ENCODE assay signal across 9 cellular contexts in genomic region chr12:12645968-12646367, GRCh38. TPM values are rescaled to one million over a fixed set of nuclear protein-coding genes. Genes with fewer than 3 reads are reported as not detected.
DNase-seq lines count a peak whose midpoint lies in the region; ATAC-seq and TF ChIP-seq lines count a peak whose summit lies in the region.
"Not testable (repeated sequence)": the region's sequence is repeated elsewhere in the genome, so short reads cannot be mapped to it uniquely, and the experiment has no call there.
"Had no signal": no experiment of that assay in that cellular context is flagged by ENCODE, and none has a peak within 500 bp of the region (broad histone marks: within the 10 kb centered on the region; RNA-seq: fewer than 3 reads in every experiment).

No MANE protein-coding gene starts in this region.

- H3K4me3 ChIP-seq in choroid plexus epithelial cell (ENCODE audit: low read depth, low read length): not testable (repeated sequence)
- H3K4me3 ChIP-seq in skeletal muscle satellite cell (ENCODE audit: low read length): peak overlapping the region; percentile 15

- H3K36me3 ChIP-seq in skeletal muscle satellite cell (ENCODE audit: insufficient read depth, low read length): not testable (repeated sequence)

- not testable (repeated sequence) for H3K27me3 Mint-ChIP-seq in activated CD8-positive, alpha-beta T cell treated with anti-CD3 and anti-CD28 coated beads, Interleukin-2, amount 10 ng/mL, durations not matched to agents 7 days and 5 days (ENCODE audit: low read depth)

- ATAC-seq in GM18867 (IDR thresholded peaks at IDR 0.05; ENCODE audit: unreplicated experiment) (peak; percentile 76), GM21619 (IDR thresholded peaks at IDR 0.05; ENCODE audit: unreplicated experiment) (peak; percentile 81), HG03060 (IDR thresholded peaks at IDR 0.05; ENCODE audit: low read depth, unreplicated experiment) (peak; percentile 40)
- ATAC-seq in activated CD8-positive, alpha-beta T cell treated with anti-CD3 and anti-CD28 coated beads, Interleukin-2, amount 10 ng/mL, durations not matched to agents 7 days and 5 days: peak; percentile 33

- peak overlapping the region; percentile 65 for H3K4me2 ChIP-seq in skeletal muscle satellite cell (ENCODE audit: low read length)

- peaks cover 17% of the 10 kb centered on the region for H3K4me1 ChIP-seq in skeletal muscle satellite cell (ENCODE audit: control insufficient read depth, insufficient read depth, low read length)

- peaks cover 64% of the 10 kb centered on the region for H3K36me3 Mint-ChIP-seq in activated CD8-positive, alpha-beta T cell treated with anti-CD3 and anti-CD28 coated beads, Interleukin-2, amount 10 ng/mL, durations not matched to agents 7 days and 5 days (ENCODE audit: low read depth)

- H3K9ac ChIP-seq in skeletal muscle satellite cell (ENCODE audit: low read depth, low read length): peak overlapping the region; percentile 3

- H3K9me3 ChIP-seq in skeletal muscle satellite cell (replicated peaks; ENCODE audit: low read length): peaks cover 26% of the 10 kb centered on the region

- not testable (repeated sequence) for H3K27ac Mint-ChIP-seq in activated CD8-positive, alpha-beta T cell treated with anti-CD3 and anti-CD28 coated beads, Interleukin-2, amount 10 ng/mL, durations not matched to agents 7 days and 5 days

- not testable (repeated sequence) for H3K27me3 ChIP-seq in skeletal muscle satellite cell (ENCODE audit: control insufficient read depth, insufficient read depth, low read length)

- not testable (repeated sequence) for TF ChIP-seq CTCF in choroid plexus epithelial cell (conservative IDR thresholded peaks at IDR 0.05; ENCODE audit: low read depth, low read length)

- CTCF ChIA-PET in activated CD8-positive, alpha-beta T cell treated with anti-CD3 and anti-CD28 coated beads, Interleukin-2, amount 10 ng/mL, durations not matched to agents 7 days and 5 days (lab: Charles Lee): interaction anchor here (0.7 to 3.1 kb wide), 25 partner anchors 9 to 288 kb away, joined by 3 to 21 read pairs (median 4); partner anchors contain the start of gene DUSP16

- not testable (repeated sequence) for H3K4me1 Mint-ChIP-seq in activated CD8-positive, alpha-beta T cell treated with anti-CD3 and anti-CD28 coated beads, Interleukin-2, amount 10 ng/mL, durations not matched to agents 7 days and 5 days (ENCODE audit: low read depth)

- DNase-seq in DMS53 (lab: John Stamatoyannopoulos, UW): peak; percentile 64
- peak; percentile 79 for DNase-seq in LHCN-M2 (ENCODE audit: low read depth)
- DNase-seq in activated CD8-positive, alpha-beta T cell treated with anti-CD3 and anti-CD28 coated beads, Interleukin-2, amount 10 ng/mL, durations not matched to agents 7 days and 5 days: not testable (repeated sequence)
- DNase-seq in choroid plexus epithelial cell (ENCODE audit: low read depth): peak; percentile 72

- POLR2A ChIA-PET in activated CD8-positive, alpha-beta T cell treated with anti-CD3 and anti-CD28 coated beads, Interleukin-2, amount 10 ng/mL, durations not matched to agents 7 days and 5 days (lab: Charles Lee): interaction anchor here (0.9 to 1.9 kb wide), 3 partner anchors 69 to 85 kb away, joined by 3 to 11 read pairs (median 3); no protein-coding TSS in a partner anchor

- not testable (repeated sequence) for H3K4me3 Mint-ChIP-seq in activated CD8-positive, alpha-beta T cell treated with anti-CD3 and anti-CD28 coated beads, Interleukin-2, amount 10 ng/mL, durations not matched to agents 7 days and 5 days

- peaks cover 35% of the 10 kb centered on the region for H3K9me3 Mint-ChIP-seq in activated CD8-positive, alpha-beta T cell treated with anti-CD3 and anti-CD28 coated beads, Interleukin-2, amount 10 ng/mL, durations not matched to agents 7 days and 5 days (ENCODE audit: insufficient read depth)

RNA-seq across cellular contexts. Expression of gene CREBL2, which starts 34.3 kb away (rescaled TPM):
- total RNA-seq in LHCN-M2 (2014; rRNA removed): 27.3 and 33.7 TPM in 2 replicates
- 13.7 TPM for polyA plus RNA-seq in LHCN-M2 (2012)
- total RNA-seq in activated CD8-positive, alpha-beta T cell treated with anti-CD3 and anti-CD28 coated beads, Interleukin-2, amount 10 ng/mL, durations not matched to agents 7 days and 5 days: 10 to 100 TPM; 13.2 to 14.3 TPM
- total RNA-seq in skeletal muscle satellite cell (2012; rRNA removed): 18.8 and 24.8 TPM in 2 replicates

RNA-seq across cellular contexts. Expression of gene GPR19, which starts 50.0 kb away (rescaled TPM):
- 0.34 and 0.64 TPM in 2 replicates for total RNA-seq in LHCN-M2 (2014; rRNA removed)
- 0.09 TPM for polyA plus RNA-seq in LHCN-M2 (2012)
- 10 to 100 TPM in 1 of 2 experiments, 1 to 10 TPM in 1; 7.9 to 11.0 TPM for total RNA-seq in activated CD8-positive, alpha-beta T cell treated with anti-CD3 and anti-CD28 coated beads, Interleukin-2, amount 10 ng/mL, durations not matched to agents 7 days and 5 days
- 0.22 and 0.25 TPM in 2 replicates for total RNA-seq in skeletal muscle satellite cell (2012; rRNA removed)
- total RNA-seq: subcutaneous adipose tissue had no signal
